Comparison of ENCODE assay signal across 22 cellular contexts in the genomic region with DNA sequence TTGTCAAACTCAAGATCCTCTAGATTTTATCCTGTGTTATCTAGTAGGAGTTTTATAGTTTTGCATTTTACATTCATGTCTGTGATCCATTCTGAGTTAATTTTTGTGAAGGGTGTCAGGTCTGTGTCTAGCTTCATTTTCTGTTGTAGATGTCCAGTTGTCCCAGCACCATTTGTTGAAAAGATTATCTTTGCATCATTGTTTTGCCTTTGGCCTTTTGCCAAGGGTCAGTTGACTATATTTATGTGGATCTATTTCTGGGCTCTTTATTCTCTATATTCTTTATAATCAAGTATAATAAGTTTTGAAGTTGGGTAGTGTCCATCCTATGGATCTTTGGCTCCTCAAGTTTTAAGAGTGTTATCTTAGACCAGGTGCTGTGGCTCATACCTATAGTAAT.
"Had no signal": no experiment of that assay in that cellular context is flagged by ENCODE, and none has a peak within 500 bp of the region (broad histone marks: within the 10 kb centered on the region; RNA-seq: fewer than 3 reads in every experiment).

No MANE protein-coding gene starts in this region.

- H3K9me3 ChIP-seq: gastrocnemius medialis, psoas muscle, sigmoid colon, stomach, thyroid gland had no signal

- H3K27me3 Mint-ChIP-seq: effector memory CD8-positive, alpha-beta T cell; naive thymus-derived CD8-positive, alpha-beta T cell; type B pancreatic cell had no signal

- FAIRE-seq: endometrium, kidney had no signal

- H3K36me3 ChIP-seq: gastrocnemius medialis, thyroid gland had no signal

- H3K9me3 Mint-ChIP-seq: effector memory CD8-positive, alpha-beta T cell had no signal

- DNase-seq: effector memory CD8-positive, alpha-beta T cell; gastrocnemius medialis; head of caudate nucleus; kidney; mesendoderm; midbrain; naive thymus-derived CD8-positive, alpha-beta T cell; nephron progenitor cell; nucleus accumbens; posterior cingulate gyrus; psoas muscle; right cardiac atrium; sigmoid colon; stimulated activated CD4-positive, alpha-beta T cell treated with anti-CD3 and anti-CD28 coated beads, Interleukin-2, amount 100 ng/mL, for 24 hours; stimulated activated CD4-positive, alpha-beta T cell treated with anti-CD3 and anti-CD28 coated beads, Interleukin-4, amount 100 ng/mL, for 24 hours; stimulated activated naive CD4-positive, alpha-beta T cell treated with Interleukin-2 at 50 U/mL for 16 hours; stomach; thyroid gland had no signal

- ATAC-seq: effector memory CD8-positive, alpha-beta T cell; gastrocnemius medialis; left lobe of liver; naive thymus-derived CD8-positive, alpha-beta T cell; psoas muscle; right cardiac atrium had no signal

- H3K4me1 ChIP-seq: gastrocnemius medialis, psoas muscle, thyroid gland had no signal

- H3K27ac ChIP-seq: coronary artery, gastrocnemius medialis, psoas muscle, sigmoid colon, stomach, thyroid gland had no signal

- H3K4me3 Mint-ChIP-seq: effector memory CD8-positive, alpha-beta T cell; nephron progenitor cell; type B pancreatic cell had no signal

- H3K4me3 ChIP-seq: coronary artery, gastrocnemius medialis, psoas muscle, sigmoid colon, stomach, thyroid gland had no signal

- H3K27ac Mint-ChIP-seq: nephron progenitor cell, type B pancreatic cell had no signal

- H3K27me3 ChIP-seq: gastrocnemius medialis, sigmoid colon, stomach, thyroid gland had no signal
